In the genomic region with DNA sequence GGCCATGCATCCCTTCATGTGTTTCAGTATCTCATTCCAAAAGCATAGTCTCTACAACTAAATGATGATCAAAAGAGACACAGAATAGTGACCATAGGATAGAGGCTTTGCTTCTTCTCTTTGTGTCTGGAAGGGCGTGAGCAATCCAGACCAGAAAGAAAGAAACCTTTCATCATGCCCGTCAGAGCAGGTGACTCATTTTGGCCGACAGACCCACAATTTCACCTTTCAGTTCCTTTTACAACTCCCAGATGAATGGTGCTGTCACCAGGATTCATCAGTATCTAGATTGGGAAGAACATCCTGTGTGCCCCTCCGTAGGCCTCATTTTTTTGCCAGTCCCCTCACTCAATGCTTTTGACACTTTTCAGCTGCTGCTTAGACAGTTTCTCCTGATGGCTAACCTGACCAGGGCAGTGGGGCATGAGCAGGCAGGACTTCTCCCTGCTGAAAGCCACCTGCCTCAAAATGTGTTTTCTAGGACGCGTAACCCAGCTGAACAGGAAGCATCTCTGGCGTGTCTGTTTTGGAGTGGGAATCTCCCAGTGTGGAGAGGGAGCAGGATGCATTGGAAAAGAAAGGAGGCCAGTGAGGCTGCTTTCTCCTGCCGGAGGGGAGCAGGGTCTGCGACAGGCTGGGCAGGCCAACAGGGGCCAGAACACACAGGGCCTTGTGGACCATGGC, we compare ENCODE assay signal across 10 cellular contexts. TPM values are rescaled to one million over a fixed set of nuclear protein-coding genes. Genes with fewer than 3 reads are reported as not detected.
DNase-seq lines count a peak whose midpoint lies in the region; ATAC-seq, FAIRE-seq and TF ChIP-seq lines count a peak whose summit lies in the region.
"Had no signal": no experiment of that assay in that cellular context is flagged by ENCODE, and none has a peak within 500 bp of the region (broad histone marks: within the 10 kb centered on the region; RNA-seq: fewer than 3 reads in every experiment).

No MANE protein-coding gene starts in this region.

- FAIRE-seq in bronchial epithelial cell (lab: Jason Lieb, UNC), result no peak

- DNase-seq in bronchial epithelial cell (ENCODE audit: low read depth), result peak; percentile 69
- no peak for DNase-seq in activated CD4-positive, alpha-beta T cell treated with anti-CD3 and anti-CD28 coated beads, Interleukin-2, amount 50 U/mL, for 48 hours
- no peak for DNase-seq in spleen
- no peak for DNase-seq in NCI-H748 (lab: John Stamatoyannopoulos, UW; ENCODE audit: unreplicated experiment)
- no peak for DNase-seq in SKM-1 (lab: John Stamatoyannopoulos, UW; ENCODE audit: unreplicated experiment)
- DNase-seq: effector CD4-positive, alpha-beta T cell; NCI-H1417 treated with DMSO at 0.1 percent for 48 hours had no signal

- no peak overlapping the region for H2AFZ ChIP-seq in ACC112 (ENCODE audit: low read length, unreplicated experiment)

- intact Hi-C loops in spleen (cut with DNase I; ENCODE audit: low total_unique reads), result no loop called here

- peaks cover 98% of the 10 kb centered on the region for H3K79me2 ChIP-seq in ACC112 (ENCODE audit: control insufficient read depth, insufficient read depth, low read length, unreplicated experiment)

- H3K27ac ChIP-seq in ACC112 (ENCODE audit: low read depth, low read length), result peak overlapping the region; percentile 36; the same call in 1 of the 2 replicates
- no peak overlapping the region for H3K27ac ChIP-seq in spleen

- H3K27me3 ChIP-seq in ACC112 (ENCODE audit: insufficient read depth, low read length) (no peaks in the 10 kb centered on the region), bronchial epithelial cell (ENCODE audit: control insufficient read depth, insufficient read depth, low read length) (no peaks in the 10 kb centered on the region), spleen (replicated peaks in 1 of 7) (no peaks in the 10 kb centered on the region)

- 63 to 81% (median 73%) methylated on average over 9 of the region's 9 CpGs for WGBS in spleen, 5 donors

- H3K9me3 ChIP-seq in spleen, result no peaks in the 10 kb centered on the region

- TF ChIP-seq CTCF in bronchial epithelial cell (IDR thresholded peaks at IDR 0.05; ENCODE audit: insufficient read depth, low read length, severe bottlenecking) (no peak), spleen (IDR thresholded peaks at IDR 0.05 in 8 of 11, conservative IDR thresholded peaks at IDR 0.05 in 3 of 11) (no peak)

- no peak overlapping the region for H3K4me3 ChIP-seq in ACC112 (ENCODE audit: low read depth, low read length)
- H3K4me3 ChIP-seq in bronchial epithelial cell (ENCODE audit: low read depth, low read length), result no peak overlapping the region
- no peak overlapping the region for H3K4me3 ChIP-seq in spleen

- no peaks in the 10 kb centered on the region; the same call in 1 of the 2 replicates for H3K36me3 ChIP-seq in ACC112 (ENCODE audit: insufficient read depth, low read length)
- no peaks in the 10 kb centered on the region for H3K36me3 ChIP-seq in bronchial epithelial cell (ENCODE audit: control insufficient read depth, insufficient read depth, low read length)
- H3K36me3 ChIP-seq in spleen, result no peaks in the 10 kb centered on the region

- peaks cover 65% of the 10 kb centered on the region for H3K4me1 ChIP-seq in ACC112 (ENCODE audit: control insufficient read depth, insufficient read depth, low read length, unreplicated experiment)
- no peaks in the 10 kb centered on the region for H3K4me1 ChIP-seq in spleen

- ATAC-seq in GM19467 (IDR thresholded peaks at IDR 0.05; ENCODE audit: unreplicated experiment) (peak; percentile 61), HG03280 (IDR thresholded peaks at IDR 0.05; ENCODE audit: unreplicated experiment) (peak; percentile 61)

- no peak for TF ChIP-seq POLR2A in spleen (IDR thresholded peaks at IDR 0.05)

RNA-seq across cellular contexts. Expression of gene ABLIM3, which starts 21.2 kb away (rescaled TPM):
- 3.7 and 7.2 TPM in 2 replicates for total RNA-seq in bronchial epithelial cell
- 10 to 100 TPM; 12.8 to 32.9 (median 22.0) TPM for total RNA-seq in spleen
- 1 to 10 TPM; 3.3 to 5.2 (median 4.5) TPM for polyA plus RNA-seq in spleen
